ENCODE assay signal across 1 cellular context in genomic region chr1:70207492-70207891, GRCh38.
TF ChIP-seq lines count a peak whose summit lies in the region.

No MANE protein-coding gene starts in this region.

TF ChIP-seq in GM12878, 131 proteins besides CTCF, POLR2A, EP300 and RAD21:
- TF ChIP-seq BCL11A (IDR thresholded peaks at IDR 0.05; ENCODE audit: low read depth, low read length), result no peak
- no peak for TF ChIP-seq SPI1 (IDR thresholded peaks at IDR 0.05; ENCODE audit: borderline replicate concordance, insufficient read depth, low read depth, low read length)
- TF ChIP-seq MTA3 (IDR thresholded peaks at IDR 0.05; ENCODE audit: borderline replicate concordance, low read length), result no peak
- no peak for TF ChIP-seq SIN3A (IDR thresholded peaks at IDR 0.05; ENCODE audit: low read depth, low read length)
- TF ChIP-seq ETV6 (conservative IDR thresholded peaks at IDR 0.05 in 1 of 2, IDR thresholded peaks at IDR 0.05 in 1 of 2; ENCODE audit: borderline replicate concordance in 1 of 2, low read depth in 1 of 2), result no peak
- no peak for TF ChIP-seq RB1 (IDR thresholded peaks at IDR 0.05; ENCODE audit: borderline replicate concordance)
- no peak for TF ChIP-seq LARP7 (IDR thresholded peaks at IDR 0.05)
- no peak for TF ChIP-seq NR2F1 (conservative IDR thresholded peaks at IDR 0.05)
- no peak for TF ChIP-seq BHLHE40 (IDR thresholded peaks at IDR 0.05; ENCODE audit: borderline replicate concordance in 1 of 2, low read depth in 2 of 2, low read length in 1 of 2)
- no peak for TF ChIP-seq KAT2A (conservative IDR thresholded peaks at IDR 0.05; ENCODE audit: control insufficient read depth, low read depth, low read length)
- no peak for TF ChIP-seq MYC (IDR thresholded peaks at IDR 0.05; ENCODE audit: insufficient read depth, insufficient read length, insufficient replicate concordance, low read length, severe bottlenecking)
- no peak for TF ChIP-seq CEBPB (IDR thresholded peaks at IDR 0.05; ENCODE audit: borderline replicate concordance in 1 of 2, low read depth in 2 of 2, low read length in 2 of 2)
- no peak for TF ChIP-seq RELB (IDR thresholded peaks at IDR 0.05; ENCODE audit: low read depth)
- no peak for TF ChIP-seq ZNF687 (IDR thresholded peaks at IDR 0.05)
- no peak for TF ChIP-seq ATF2 (IDR thresholded peaks at IDR 0.05; ENCODE audit: low read length)
- no peak for TF ChIP-seq MTA2 (IDR thresholded peaks at IDR 0.05; ENCODE audit: low read depth)
- no peak for TF ChIP-seq RUNX3 (IDR thresholded peaks at IDR 0.05; ENCODE audit: low read length)
- no peak for TF ChIP-seq EZH2 (IDR thresholded peaks at IDR 0.05; ENCODE audit: borderline replicate concordance, control insufficient read depth, low read depth, low read length)
TF ChIP-seq in GM12878: peak in this region for 0.
